ENCODE assay signal across 19 cellular contexts in genomic region chr15:44695274-44695673, GRCh38. TPM values are rescaled to one million over a fixed set of nuclear protein-coding genes. Genes with fewer than 3 reads are reported as not detected.
A peak's percentile ranks its signal among the peaks of the same experiment; 100 is the strongest.
DNase-seq lines count a peak whose midpoint lies in the region; ATAC-seq, FAIRE-seq and TF ChIP-seq lines count a peak whose summit lies in the region.
"Had no signal": no experiment of that assay in that cellular context is flagged by ENCODE, and none has a peak within 500 bp of the region (broad histone marks: within the 10 kb centered on the region; RNA-seq: fewer than 3 reads in every experiment).

No MANE protein-coding gene starts in this region.

- H3K36me3 Mint-ChIP-seq in CD4-positive, CD25-positive, alpha-beta regulatory T cell, result peaks cover 3% of the 10 kb centered on the region
- H3K36me3 Mint-ChIP-seq in dendritic cell treated with granulocyte-macrophage colony-stimulating factor and Interleukin-4, amounts not matched to agents 40 ng/mL and 50 ng/mL, for 4 days (ENCODE audit: low read depth), result no peaks in the 10 kb centered on the region

- no peaks in the 10 kb centered on the region for H3K27me3 Mint-ChIP-seq in CD4-positive, CD25-positive, alpha-beta regulatory T cell
- H3K27me3 Mint-ChIP-seq in dendritic cell treated with granulocyte-macrophage colony-stimulating factor and Interleukin-4, amounts not matched to agents 40 ng/mL and 50 ng/mL, for 4 days, result no peaks in the 10 kb centered on the region

- peaks cover 0 to 7% (median 0%) of the 10 kb centered on the region in 7 donors for H3K9me3 Mint-ChIP-seq in CD4-positive, CD25-positive, alpha-beta regulatory T cell
- peaks cover 17% of the 10 kb centered on the region for H3K9me3 Mint-ChIP-seq in dendritic cell treated with granulocyte-macrophage colony-stimulating factor and Interleukin-4, amounts not matched to agents 40 ng/mL and 50 ng/mL, for 4 days
- H3K9me3 Mint-ChIP-seq: H9 had no signal

- no peak overlapping the region for H3K27ac ChIP-seq in CD4-positive, CD25-positive, alpha-beta regulatory T cell (ENCODE audit: insufficient read depth, low read length, poor library complexity, severe bottlenecking)
- H3K27ac ChIP-seq: BLaER1 had no signal

- no peaks in the 10 kb centered on the region for H3K9me3 ChIP-seq in CD4-positive, CD25-positive, alpha-beta regulatory T cell (ENCODE audit: control insufficient read depth in 2 of 2, low read length in 2 of 2)
- no peaks in the 10 kb centered on the region for H3K9me3 ChIP-seq in neuron (ENCODE audit: low read length)
- H3K9me3 ChIP-seq: Caco-2 had no signal

- FAIRE-seq in GM12892 (lab: Jason Lieb, UNC), result no peak
- FAIRE-seq: GM12891 had no signal

- no peak for TF ChIP-seq POLR2A in GM12892 (IDR thresholded peaks at IDR 0.05; ENCODE audit: low read depth, low read length)

- intact Hi-C loops in dendritic cell treated with granulocyte-macrophage colony-stimulating factor and Interleukin-4, amounts not matched to agents 40 ng/mL and 50 ng/mL, for 4 days (cut with micrococcal nuclease), result no loop called here

- no peak for ATAC-seq in CD4-positive, CD25-positive, alpha-beta regulatory T cell (ENCODE audit: low read depth in 2 of 2)

- peaks cover 5 to 47% (median 26%) of the 10 kb centered on the region in 4 donors for H3K4me1 Mint-ChIP-seq in CD4-positive, CD25-positive, alpha-beta regulatory T cell
- peaks cover 33% of the 10 kb centered on the region for H3K4me1 Mint-ChIP-seq in dendritic cell treated with granulocyte-macrophage colony-stimulating factor and Interleukin-4, amounts not matched to agents 40 ng/mL and 50 ng/mL, for 4 days (ENCODE audit: low read depth)

- H3K4me1 ChIP-seq in CD4-positive, CD25-positive, alpha-beta regulatory T cell (ENCODE audit: control insufficient read depth, insufficient read depth, low read length, poor library complexity, severe bottlenecking), result no peaks in the 10 kb centered on the region
- H3K4me1 ChIP-seq in neuron (ENCODE audit: insufficient read depth, low read length), result no peaks in the 10 kb centered on the region
- H3K4me1 ChIP-seq: Caco-2 had no signal

- no peak overlapping the region for H3K4me3 Mint-ChIP-seq in CD4-positive, CD25-positive, alpha-beta regulatory T cell
- no peak overlapping the region for H3K4me3 Mint-ChIP-seq in dendritic cell treated with granulocyte-macrophage colony-stimulating factor and Interleukin-4, amounts not matched to agents 40 ng/mL and 50 ng/mL, for 4 days
- H3K4me3 Mint-ChIP-seq: H9 had no signal

- H3K4me3 ChIP-seq in CD4-positive, CD25-positive, alpha-beta regulatory T cell (ENCODE audit: low read depth, low read length), result no peak overlapping the region
- no peak overlapping the region for H3K4me3 ChIP-seq in neuron (ENCODE audit: low read length)
- H3K4me3 ChIP-seq: BLaER1 had no signal

- no peak for DNase-seq in CD4-positive, CD25-positive, alpha-beta regulatory T cell
- DNase-seq in NCI-H82 treated with DMSO at 0.1 percent for 48 hours (lab: John Stamatoyannopoulos, UW; ENCODE audit: unreplicated experiment) (peak; percentile 76), NCI-H510A (lab: John Stamatoyannopoulos, UW) (no peak), GM12892 (ENCODE audit: insufficient read length) (no peak), NCI-H2029 treated with DMSO at 0.1 percent for 48 hours (lab: John Stamatoyannopoulos, UW) (no peak), EL (no peak)
- DNase-seq: 8988T, Caco-2, H9, Kasumi-1, NCI-H1930, NCI-H2171 treated with DMSO at 0.1 percent for 48 hours, OCI-M1, RPMI8226 had no signal

- H3K27me3 ChIP-seq in CD4-positive, CD25-positive, alpha-beta regulatory T cell (ENCODE audit: control insufficient read depth, insufficient read depth, low read length), result no peaks in the 10 kb centered on the region
- peaks cover 3% of the 10 kb centered on the region for H3K27me3 ChIP-seq in neuron (ENCODE audit: insufficient read depth, low read length)
- H3K27me3 ChIP-seq: BLaER1 had no signal

- peak overlapping the region; percentile 5 to 87 (median 58) for H3K27ac Mint-ChIP-seq in CD4-positive, CD25-positive, alpha-beta regulatory T cell
- H3K27ac Mint-ChIP-seq in dendritic cell treated with granulocyte-macrophage colony-stimulating factor and Interleukin-4, amounts not matched to agents 40 ng/mL and 50 ng/mL, for 4 days, result peak overlapping the region; percentile 1
- H3K27ac Mint-ChIP-seq: H9 had no signal

- no peaks in the 10 kb centered on the region for H3K36me3 ChIP-seq in CD4-positive, CD25-positive, alpha-beta regulatory T cell (ENCODE audit: control insufficient read depth, insufficient read depth, low read length)
- no peaks in the 10 kb centered on the region for H3K36me3 ChIP-seq in neuron (ENCODE audit: insufficient read depth, low read length)
- H3K36me3 ChIP-seq: BLaER1 had no signal

- H2AFZ ChIP-seq in neuron (ENCODE audit: low read depth, low read length), result peak overlapping the region; percentile 41

RNA-seq across cellular contexts. Expression of gene PATL2, which starts 15.8 kb away (rescaled TPM):
- 44.1 TPM for total RNA-seq in CD4-positive, CD25-positive, alpha-beta regulatory T cell
- polyA plus RNA-seq in CD4-positive, CD25-positive, alpha-beta regulatory T cell, result 10 to 100 TPM in 2 of 4 donors, 1 to 10 TPM in 2; 7.8 to 20.6 (median 12.8) TPM
- 12.6 TPM for polyA plus RNA-seq in GM12892 (2012; ENCODE audit: missing spikeins)
- total RNA-seq: G401 had no signal

RNA-seq across cellular contexts. Expression of gene B2M, which starts 16.0 kb away (rescaled TPM):
- 7,793 TPM for total RNA-seq in CD4-positive, CD25-positive, alpha-beta regulatory T cell
- over 10,000 TPM; 37,989 to 53,417 (median 43,977) TPM for polyA plus RNA-seq in CD4-positive, CD25-positive, alpha-beta regulatory T cell
- polyA plus RNA-seq in GM12892 (2012; ENCODE audit: missing spikeins), result 10,745 TPM

RNA-seq across cellular contexts. Expression of gene SPG11, which starts 31.8 kb away (rescaled TPM):
- total RNA-seq in CD4-positive, CD25-positive, alpha-beta regulatory T cell, result 71.5 TPM
- 10 to 100 TPM; 21.6 to 27.7 (median 24.6) TPM for polyA plus RNA-seq in CD4-positive, CD25-positive, alpha-beta regulatory T cell
- 47.6 TPM for polyA plus RNA-seq in GM12892 (2012; ENCODE audit: missing spikeins)

RNA-seq across cellular contexts. Expression of gene TRIM69, which starts 41.1 kb away (rescaled TPM):
- total RNA-seq in CD4-positive, CD25-positive, alpha-beta regulatory T cell, result 50.5 TPM
- polyA plus RNA-seq in CD4-positive, CD25-positive, alpha-beta regulatory T cell, result 10 to 100 TPM; 38.1 to 61.5 (median 55.7) TPM
- polyA plus RNA-seq in GM12892 (2012; ENCODE audit: missing spikeins), result 41.6 TPM
